18 cellular contexts compared by ENCODE assay signal in the genomic region with DNA sequence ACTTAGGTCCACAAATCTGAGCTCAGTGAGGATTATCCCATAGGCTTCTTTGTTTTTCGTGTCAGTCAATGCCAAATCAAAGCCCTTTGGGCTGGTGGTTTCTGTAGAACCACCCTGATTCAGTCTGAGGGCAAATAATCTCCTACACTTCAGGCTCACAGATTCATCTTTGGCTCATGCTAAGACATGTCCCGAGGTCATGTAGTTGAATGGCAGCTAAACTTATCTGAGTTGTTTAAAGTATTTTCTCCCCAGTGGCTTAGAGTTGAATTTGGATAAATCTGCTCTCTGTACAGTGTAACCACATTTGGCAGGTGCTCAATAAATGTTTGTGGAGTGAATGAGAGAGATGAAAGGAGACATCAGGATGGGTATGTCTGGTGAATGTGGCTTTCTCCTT. TPM values are rescaled to one million over a fixed set of nuclear protein-coding genes. Genes with fewer than 3 reads are reported as not detected.
DNase-seq lines count a peak whose midpoint lies in the region; ATAC-seq, FAIRE-seq and TF ChIP-seq lines count a peak whose summit lies in the region.
"Had no signal": no experiment of that assay in that cellular context is flagged by ENCODE, and none has a peak within 500 bp of the region (broad histone marks: within the 10 kb centered on the region; RNA-seq: fewer than 3 reads in every experiment).

No MANE protein-coding gene starts in this region.

- no peaks in the 10 kb centered on the region for H3K79me2 ChIP-seq in HepG2 (ENCODE audit: insufficient read depth, low read length)

- DNase-seq in HepG2 (ENCODE audit: low spot score) (no peak), endodermal cell (no peak), right lobe of liver (no peak), NCI-H2171 (lab: John Stamatoyannopoulos, UW) (no peak), NCI-H1436 treated with DMSO at 0.1 percent for 48 hours (lab: John Stamatoyannopoulos, UW) (no peak)
- DNase-seq: Calu3, DMS79 treated with DMSO at 0.1 percent for 48 hours, KBM-7, MM.1S, NCI-H1694, NCI-H2029 treated with DMSO at 0.1 percent for 48 hours, NCI-H2227 treated with DMSO at 0.1 percent for 48 hours, NCI-H526 treated with DMSO at 0.1 percent for 48 hours, SHP77 had no signal

- TF ChIP-seq EP300 in HepG2 (IDR thresholded peaks at IDR 0.05; ENCODE audit: low read depth in 2 of 2, low read length in 2 of 2), result no peak
- TF ChIP-seq EP300 in HepG2 (CRISPR knock-in tag; IDR thresholded peaks at IDR 0.05; ENCODE audit: borderline replicate concordance), result no peak

- H3K9ac ChIP-seq in liver (ENCODE audit: low read depth in 1 of 2, low read length in 2 of 2) (no peak overlapping the region), HepG2 (ENCODE audit: insufficient read depth, low read depth, low read length) (no peak overlapping the region), endodermal cell (ENCODE audit: extremely low read depth, low read length, poor library complexity, severe bottlenecking) (no peak overlapping the region)

- no TSS peak for BruUV-seq in HepG2 (replicated peaks; lab: Mats Ljungman, UMichigan)

- H3K4me1 ChIP-seq in liver (ENCODE audit: control insufficient read depth in 4 of 4, insufficient read depth in 4 of 4, low read length in 3 of 4) (peaks cover 1 to 57% (median 33%) of the 10 kb centered on the region in 4 donors), HepG2 (ENCODE audit: insufficient read depth, low read length) (no peaks in the 10 kb centered on the region), endodermal cell (ENCODE audit: control insufficient read depth, insufficient read depth, low read length) (peaks cover 8% of the 10 kb centered on the region), right lobe of liver (peaks cover 0 to 15% (median 6%) of the 10 kb centered on the region in 4 donors)

- no peaks in the 10 kb centered on the region for H4K20me1 ChIP-seq in HepG2 (ENCODE audit: insufficient read depth, low read length)

- H3K9me3 ChIP-seq in liver (ENCODE audit: control insufficient read depth in 4 of 4, low read length in 3 of 4), result no peaks in the 10 kb centered on the region
- no peaks in the 10 kb centered on the region for H3K9me3 ChIP-seq in HepG2 (ENCODE audit: low read length)
- H3K9me3 ChIP-seq in endodermal cell (ENCODE audit: control insufficient read depth, low read length), result peaks cover 9% of the 10 kb centered on the region
- no peaks in the 10 kb centered on the region for H3K9me3 ChIP-seq in right lobe of liver

- no peak overlapping the region for H2AFZ ChIP-seq in HepG2 (ENCODE audit: low read length)

- WGBS in liver, result 96% methylated on average over 2 of the region's 2 CpGs
- 89% methylated on average over 2 of the region's 2 CpGs for WGBS in HepG2 (ENCODE audit: low lambda C conversion rate)
- 88 to 100% methylated on average over 2 of the region's 2 CpGs for WGBS in endodermal cell (ENCODE audit: insufficient coverage in 1 of 2, insufficient read length in 1 of 2), 2 experiments
- 83% methylated on average over 2 of the region's 2 CpGs for WGBS in right lobe of liver (ENCODE audit: insufficient coverage, low coverage, low lambda C conversion rate, missing lambda C conversion rate)

- H3K27me3 Mint-ChIP-seq in endodermal cell (ENCODE audit: insufficient read depth), result no peaks in the 10 kb centered on the region

- H3K4me2 ChIP-seq in HepG2 (ENCODE audit: low read depth, low read length), result no peak overlapping the region

- POLR2A ChIA-PET in HepG2 (lab: Yijun Ruan, JAX), result interaction anchor here (0.7 kb wide), 2 partner anchors 9 to 13 kb away, joined by 3 read pairs; a partner anchor contains a TSS

- H3K36me3 ChIP-seq in liver (ENCODE audit: control insufficient read depth in 4 of 4, insufficient read depth in 3 of 4, low read depth in 1 of 4, low read length in 3 of 4), result peaks cover 0 to 9% (median 6%) of the 10 kb centered on the region in 4 donors
- H3K36me3 ChIP-seq in HepG2 (replicated peaks in 1 of 2; ENCODE audit: control insufficient read depth in 1 of 2, insufficient read depth in 2 of 2, low read length in 2 of 2), result peaks cover 32 to 62% of the 10 kb centered on the region in 2 experiments
- peaks cover 79% of the 10 kb centered on the region for H3K36me3 ChIP-seq in endodermal cell (ENCODE audit: control insufficient read depth, insufficient read depth, low read length)
- peaks cover 0 to 12% (median 5%) of the 10 kb centered on the region in 4 donors for H3K36me3 ChIP-seq in right lobe of liver

- H3K4me3 ChIP-seq in liver (ENCODE audit: low read depth in 1 of 3, low read length in 3 of 3) (no peak overlapping the region), HepG2 (replicated peaks in 1 of 3; ENCODE audit: insufficient read depth in 1 of 3, low read depth in 2 of 3, low read length in 3 of 3) (no peak overlapping the region), endodermal cell (ENCODE audit: low read length) (peak overlapping the region; percentile 27), right lobe of liver (no peak overlapping the region)

- H3K4me3 Mint-ChIP-seq in endodermal cell, result no peak overlapping the region

- H3K36me3 Mint-ChIP-seq in endodermal cell (ENCODE audit: low read depth), result peaks cover 73% of the 10 kb centered on the region

- H3K27ac ChIP-seq in liver (ENCODE audit: low read depth in 1 of 2, low read length in 2 of 2) (peak overlapping the region; percentile 83 to 97), HepG2 (ENCODE audit: extremely low read length, insufficient read depth, low read length) (no peak overlapping the region), endodermal cell (ENCODE audit: low read depth, low read length) (no peak overlapping the region), right lobe of liver (peak overlapping the region in 2 of 3 donors; percentile 34 to 41)

- TF ChIP-seq RAD21 in liver (IDR thresholded peaks at IDR 0.05) (no peak), HepG2 (CRISPR knock-in tag; IDR thresholded peaks at IDR 0.05) (no peak)

- intact Hi-C loops in HepG2 (cut with micrococcal nuclease; ENCODE audit: unreplicated experiment), result no loop called here
- intact Hi-C loops in right lobe of liver (cut with DNase I), result loop anchor here (10.0 kb wide), 1 partner anchor 64 kb away; no protein-coding TSS in a partner anchor

- TF ChIP-seq CTCF in liver (IDR thresholded peaks at IDR 0.05; ENCODE audit: low read depth, low read length, missing input control) (no peak), HepG2 (CRISPR knock-in tag; IDR thresholded peaks at IDR 0.05) (no peak), endodermal cell (conservative IDR thresholded peaks at IDR 0.05) (no peak), right lobe of liver (IDR thresholded peaks at IDR 0.05) (no peak)

- in situ Hi-C loops in HepG2 (cut with HindIII; ENCODE audit: extremely low pct_ligation_motif_present, low pct_unique_long_range_greater_than_20kb), result loop anchor here (5.0 kb wide), 1 partner anchor 87 kb away; a partner anchor contains a TSS

- CTCF ChIA-PET in HepG2 (lab: Yijun Ruan, JAX; ENCODE audit: low intra/inter-chr PET ratio, low total read pairs), result no interaction called here

- H3K27ac Mint-ChIP-seq in endodermal cell, result no peak overlapping the region

- FAIRE-seq in HepG2 (lab: Jason Lieb, UNC), result no peak
- FAIRE-seq: GM12892, H54 had no signal

- H3K27me3 ChIP-seq in liver (ENCODE audit: control insufficient read depth in 4 of 4, insufficient read depth in 4 of 4, low read length in 3 of 4), result no peaks in the 10 kb centered on the region
- H3K27me3 ChIP-seq in HepG2 (ENCODE audit: control insufficient read depth in 1 of 2, insufficient read depth in 2 of 2, low read length in 2 of 2), result no peaks in the 10 kb centered on the region
- H3K27me3 ChIP-seq in endodermal cell (ENCODE audit: control insufficient read depth, insufficient read depth, low read length, poor library complexity, severe bottlenecking), result no peaks in the 10 kb centered on the region
- H3K27me3 ChIP-seq in right lobe of liver, result no peaks in the 10 kb centered on the region

- TF ChIP-seq POLR2A in HepG2 (IDR thresholded peaks at IDR 0.05; ENCODE audit: insufficient read depth in 1 of 2, low read depth in 2 of 2, low read length in 2 of 2) (no peak), right lobe of liver (IDR thresholded peaks at IDR 0.05) (no peak)

- peaks cover 33% of the 10 kb centered on the region for H3K4me1 Mint-ChIP-seq in endodermal cell

- H3K9me3 Mint-ChIP-seq in endodermal cell, result no peaks in the 10 kb centered on the region

- ATAC-seq in HepG2 (no peak), right lobe of liver (no peak), GM21381 (IDR thresholded peaks at IDR 0.05; ENCODE audit: unreplicated experiment) (no peak)

RNA-seq across cellular contexts. Expression of a gene that starts 13.1 kb away (rescaled TPM):
- total RNA-seq in liver (10 to 100 TPM; 24.7 to 79.7 TPM), HepG2 (2016; rRNA removed; fragmentation: Illumina TruSeq; extraction: Trizol) (13.5 and 18.3 TPM in 2 replicates), endodermal cell (1 to 10 TPM; 6.6 to 7.2 TPM), right lobe of liver (10 to 100 TPM; 20.7 to 80.7 (median 69.7) TPM)
- polyA plus RNA-seq in liver (10 to 100 TPM; 40.7 to 89.6 TPM), HepG2 (2011; rRNA removed) (12.8 and 13.0 TPM in 2 replicates)
- total RNA-seq in HepG2 (2016; cell fraction: cytosol; rRNA removed; fragmentation: Illumina TruSeq; extraction: Trizol; ENCODE audit: low read depth), result 7.8 and 11.9 TPM in 2 replicates
- total RNA-seq in HepG2 (2016; cell fraction: insoluble cytoplasmic fraction; rRNA removed; fragmentation: Illumina TruSeq; extraction: Trizol), result 11.8 and 19.3 TPM in 2 replicates
- 17.0 and 18.4 TPM in 2 replicates for total RNA-seq in HepG2 (2016; cell fraction: membrane; rRNA removed; fragmentation: Illumina TruSeq; extraction: Trizol)
- total RNA-seq in HepG2 (2016; cell fraction: nucleus; rRNA removed; fragmentation: Illumina TruSeq; extraction: Trizol), result 11.9 and 13.2 TPM in 2 replicates
- 9.1 and 13.2 TPM in 2 replicates for polyA plus RNA-seq in HepG2 (2011; cell fraction: cytosol; rRNA removed)
- 30.2 and 33.7 TPM in 2 replicates for polyA plus RNA-seq in HepG2 (2011; cell fraction: nucleus; rRNA removed)
- polyA plus RNA-seq in HepG2 (2012), result 8.4 and 11.8 TPM in 2 replicates
- 6.8 and 7.9 TPM in 2 replicates for polyA plus RNA-seq in HepG2 (2016; cell fraction: cytosol; fragmentation: Illumina TruSeq; extraction: Trizol; ENCODE audit: low read depth)
- polyA plus RNA-seq in HepG2 (2016; cell fraction: insoluble cytoplasmic fraction; fragmentation: Illumina TruSeq; extraction: Trizol; ENCODE audit: low read depth), result 13.4 and 18.3 TPM in 2 replicates
- 10.4 and 12.8 TPM in 2 replicates for polyA plus RNA-seq in HepG2 (2016; cell fraction: membrane; fragmentation: Illumina TruSeq; extraction: Trizol; ENCODE audit: low read depth)
- polyA plus RNA-seq in HepG2 (2016; cell fraction: nucleus; fragmentation: Illumina TruSeq; extraction: Trizol; ENCODE audit: insufficient read depth, low read depth), result 30.3 and 30.4 TPM in 2 replicates
- polyA minus RNA-seq in HepG2 (2011; rRNA and poly(A)+ RNA removed; ENCODE audit: low replicate concordance), result 2.5 and 24.9 TPM in 2 replicates
- polyA minus RNA-seq in HepG2 (2011; cell fraction: cytosol; rRNA and poly(A)+ RNA removed), result 5.7 and 5.9 TPM in 2 replicates
- 7.7 and 8.0 TPM in 2 replicates for polyA minus RNA-seq in HepG2 (2011; cell fraction: nucleus; rRNA and poly(A)+ RNA removed)
- 7.0 TPM for polyA plus RNA-seq in endodermal cell (2013, experiment 1 of 2)
- polyA plus RNA-seq in endodermal cell (2013, experiment 2 of 2), result 7.3 TPM

RNA-seq across cellular contexts. Expression of a gene that starts 17.3 kb away (rescaled TPM):
- total RNA-seq in liver (10 to 100 TPM; 28.7 to 31.2 TPM), HepG2 (2016; rRNA removed; fragmentation: Illumina TruSeq; extraction: Trizol) (36.8 and 42.7 TPM in 2 replicates), endodermal cell (10 to 100 TPM; 26.1 to 37.8 TPM), right lobe of liver (10 to 100 TPM; 19.3 to 64.8 (median 41.4) TPM)
- polyA plus RNA-seq in liver (10 to 100 TPM; 23.9 to 38.3 TPM), HepG2 (2011; rRNA removed) (16.2 and 24.6 TPM in 2 replicates)
- total RNA-seq in HepG2 (2016; cell fraction: cytosol; rRNA removed; fragmentation: Illumina TruSeq; extraction: Trizol; ENCODE audit: low read depth), result 11.2 and 13.0 TPM in 2 replicates
- 37.7 and 38.3 TPM in 2 replicates for total RNA-seq in HepG2 (2016; cell fraction: insoluble cytoplasmic fraction; rRNA removed; fragmentation: Illumina TruSeq; extraction: Trizol)
- 20.4 and 23.6 TPM in 2 replicates for total RNA-seq in HepG2 (2016; cell fraction: membrane; rRNA removed; fragmentation: Illumina TruSeq; extraction: Trizol)
- total RNA-seq in HepG2 (2016; cell fraction: nucleus; rRNA removed; fragmentation: Illumina TruSeq; extraction: Trizol), result 17.5 and 23.9 TPM in 2 replicates
- 16.9 and 25.0 TPM in 2 replicates for polyA plus RNA-seq in HepG2 (2011; cell fraction: cytosol; rRNA removed)
- 44.8 and 46.0 TPM in 2 replicates for polyA plus RNA-seq in HepG2 (2011; cell fraction: nucleus; rRNA removed)
- polyA plus RNA-seq in HepG2 (2012), result 14.8 and 16.9 TPM in 2 replicates
- 10.0 and 10.8 TPM in 2 replicates for polyA plus RNA-seq in HepG2 (2016; cell fraction: cytosol; fragmentation: Illumina TruSeq; extraction: Trizol; ENCODE audit: low read depth)
- 33.4 and 39.5 TPM in 2 replicates for polyA plus RNA-seq in HepG2 (2016; cell fraction: insoluble cytoplasmic fraction; fragmentation: Illumina TruSeq; extraction: Trizol; ENCODE audit: low read depth)
- polyA plus RNA-seq in HepG2 (2016; cell fraction: membrane; fragmentation: Illumina TruSeq; extraction: Trizol; ENCODE audit: low read depth), result 14.7 and 16.1 TPM in 2 replicates
- 37.5 and 39.9 TPM in 2 replicates for polyA plus RNA-seq in HepG2 (2016; cell fraction: nucleus; fragmentation: Illumina TruSeq; extraction: Trizol; ENCODE audit: insufficient read depth, low read depth)
- 71.3 and 80.9 TPM in 2 replicates for polyA minus RNA-seq in HepG2 (2011; rRNA and poly(A)+ RNA removed; ENCODE audit: low replicate concordance)
- 18.4 and 19.4 TPM in 2 replicates for polyA minus RNA-seq in HepG2 (2011; cell fraction: cytosol; rRNA and poly(A)+ RNA removed)
- polyA minus RNA-seq in HepG2 (2011; cell fraction: nucleus; rRNA and poly(A)+ RNA removed), result 14.0 and 15.2 TPM in 2 replicates
- 30.8 TPM for polyA plus RNA-seq in endodermal cell (2013, experiment 1 of 2)
- polyA plus RNA-seq in endodermal cell (2013, experiment 2 of 2), result 27.0 TPM

RNA-seq across cellular contexts. Expression of a gene that starts 17.4 kb away (rescaled TPM):
- total RNA-seq in liver (10 to 100 TPM; 18.7 to 29.0 TPM), HepG2 (2016; rRNA removed; fragmentation: Illumina TruSeq; extraction: Trizol) (32.3 and 40.6 TPM in 2 replicates), endodermal cell (100 to 1,000 TPM; 121 to 157 TPM), right lobe of liver (10 to 100 TPM; 17.4 to 36.4 (median 30.0) TPM)
- polyA plus RNA-seq in liver (10 to 100 TPM in 1 of 2 donors, 1 to 10 TPM in 1; 9.6 to 19.7 TPM), HepG2 (2011; rRNA removed) (57.7 and 63.4 TPM in 2 replicates)
- total RNA-seq in HepG2 (2016; cell fraction: cytosol; rRNA removed; fragmentation: Illumina TruSeq; extraction: Trizol; ENCODE audit: low read depth), result 8.1 and 8.7 TPM in 2 replicates
- 29.8 and 39.5 TPM in 2 replicates for total RNA-seq in HepG2 (2016; cell fraction: insoluble cytoplasmic fraction; rRNA removed; fragmentation: Illumina TruSeq; extraction: Trizol)
- total RNA-seq in HepG2 (2016; cell fraction: membrane; rRNA removed; fragmentation: Illumina TruSeq; extraction: Trizol), result 16.1 and 16.4 TPM in 2 replicates
- 43.7 and 52.4 TPM in 2 replicates for total RNA-seq in HepG2 (2016; cell fraction: nucleus; rRNA removed; fragmentation: Illumina TruSeq; extraction: Trizol)
- 18.7 and 22.9 TPM in 2 replicates for polyA plus RNA-seq in HepG2 (2011; cell fraction: cytosol; rRNA removed)
- 189 and 204 TPM in 2 replicates for polyA plus RNA-seq in HepG2 (2011; cell fraction: nucleus; rRNA removed)
- 38.0 and 52.7 TPM in 2 replicates for polyA plus RNA-seq in HepG2 (2012)
- 3.7 and 4.4 TPM in 2 replicates for polyA plus RNA-seq in HepG2 (2016; cell fraction: cytosol; fragmentation: Illumina TruSeq; extraction: Trizol; ENCODE audit: low read depth)
- polyA plus RNA-seq in HepG2 (2016; cell fraction: insoluble cytoplasmic fraction; fragmentation: Illumina TruSeq; extraction: Trizol; ENCODE audit: low read depth), result 29.6 and 32.8 TPM in 2 replicates
- polyA plus RNA-seq in HepG2 (2016; cell fraction: membrane; fragmentation: Illumina TruSeq; extraction: Trizol; ENCODE audit: low read depth), result 7.8 and 9.8 TPM in 2 replicates
- 163 and 186 TPM in 2 replicates for polyA plus RNA-seq in HepG2 (2016; cell fraction: nucleus; fragmentation: Illumina TruSeq; extraction: Trizol; ENCODE audit: insufficient read depth, low read depth)
- polyA minus RNA-seq in HepG2 (2011; rRNA and poly(A)+ RNA removed; ENCODE audit: low replicate concordance), result 19.2 and 29.3 TPM in 2 replicates
- polyA minus RNA-seq in HepG2 (2011; cell fraction: cytosol; rRNA and poly(A)+ RNA removed), result 10.2 and 13.3 TPM in 2 replicates
- 62.1 and 68.9 TPM in 2 replicates for polyA minus RNA-seq in HepG2 (2011; cell fraction: nucleus; rRNA and poly(A)+ RNA removed)
- 130 TPM for polyA plus RNA-seq in endodermal cell (2013, experiment 1 of 2)
- 124 TPM for polyA plus RNA-seq in endodermal cell (2013, experiment 2 of 2)

Comparison
In these comparisons a context has a peak if more than half of its experiments do, and no peak if none do; other contexts are left out.
1. H3K27ac ChIP-seq: peak in liver (2 of 2) and right lobe of liver (2 of 3); none in HepG2 (single experiment) and endodermal cell (single experiment).